Comparison of ENCODE assay signal across 8 cellular contexts in the genomic region with DNA sequence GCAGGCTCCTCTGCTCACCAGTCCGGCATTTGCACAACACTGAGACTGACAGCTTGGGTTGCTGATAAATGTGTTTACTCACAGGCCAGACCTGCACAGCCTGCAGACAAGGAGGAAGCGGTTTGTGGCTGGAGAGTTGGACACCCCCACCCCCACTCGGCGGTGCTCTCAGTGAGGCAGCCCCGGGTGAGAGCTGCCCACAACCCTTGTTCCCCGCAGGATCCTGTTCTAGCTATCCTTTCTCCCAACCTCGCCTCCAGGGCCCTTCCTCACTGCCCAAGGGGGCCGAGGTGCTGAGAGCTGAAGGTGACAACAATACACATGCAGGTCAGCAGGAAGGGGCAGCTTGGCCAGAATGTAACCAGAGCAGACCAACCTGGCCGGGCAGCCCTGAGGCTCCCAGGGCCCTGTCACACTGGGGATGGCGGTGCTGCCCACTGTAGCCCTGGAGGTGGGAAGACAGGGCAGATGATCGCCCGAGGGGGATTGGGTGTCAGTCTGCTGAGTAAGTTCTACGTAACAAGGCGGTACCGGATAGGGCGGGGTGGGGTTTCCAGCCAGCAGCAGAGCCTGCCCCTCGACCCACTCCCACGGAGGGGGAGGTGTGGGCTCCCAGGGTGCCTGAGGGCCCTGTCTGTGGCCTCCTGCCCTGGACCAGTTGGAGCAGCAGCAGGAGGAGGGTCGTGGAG. TPM values are rescaled to one million over a fixed set of nuclear protein-coding genes. Genes with fewer than 3 reads are reported as not detected.
DNase-seq lines count a peak whose midpoint lies in the region; ATAC-seq and TF ChIP-seq lines count a peak whose summit lies in the region.

No MANE protein-coding gene starts in this region.

- 50% methylated on average over 4 of the region's 19 CpGs; no CpG with 5 or more reads in 1 of the 2 donors for WGBS in gastroesophageal sphincter (ENCODE audit: low coverage in 1 of 2), 2 donors
- 29 to 57% (median 41%) methylated on average over 15 to 19 of the region's 19 CpGs for WGBS in spleen, 5 donors

- TF ChIP-seq POLR2A in gastroesophageal sphincter (IDR thresholded peaks at IDR 0.05) (no peak), spleen (IDR thresholded peaks at IDR 0.05) (no peak), uterus (IDR thresholded peaks at IDR 0.05) (no peak)

- DNase-seq in DMS153 treated with DMSO at 0.1 percent for 48 hours (lab: John Stamatoyannopoulos, UW; ENCODE audit: unreplicated experiment) (peak; percentile 5), KBM-7 (peak; percentile 92), spleen (peak; percentile 96), uterus (no peak)
- peak; percentile 62 for DNase-seq in activated CD4-positive, alpha-beta T cell treated with anti-CD3 and anti-CD28 coated beads, Interleukin-2, amount 50 U/mL, for 1 hour

- intact Hi-C loops in spleen (cut with DNase I; ENCODE audit: low total_unique reads): no loop called here
- intact Hi-C loops in uterus (cut with DNase I; ENCODE audit: low total_unique reads): no loop called here

- H3K4me1 ChIP-seq in gastroesophageal sphincter (peaks cover 0 to 26% (median 6%) of the 10 kb centered on the region in 3 donors), spleen (peaks cover 17 to 73% (median 64%) of the 10 kb centered on the region in 6 donors), uterus (peaks cover 0 to 7% of the 10 kb centered on the region in 2 donors)

- in situ Hi-C loops in KBM-7 (cut with MboI; ENCODE audit: low pct_unique_long_range_greater_than_20kb, low sequenced_read_pairs): no loop called here

- peaks cover 0 to 58% of the 10 kb centered on the region in 2 donors for H3K36me3 ChIP-seq in gastroesophageal sphincter
- peaks cover 2 to 56% (median 35%) of the 10 kb centered on the region in 6 donors for H3K36me3 ChIP-seq in spleen
- no peaks in the 10 kb centered on the region for H3K36me3 ChIP-seq in uterus

- ATAC-seq in GM21367 (IDR thresholded peaks at IDR 0.05; ENCODE audit: unreplicated experiment) (peak; percentile 35), gastroesophageal sphincter (peak; percentile 27), HG03457 (IDR thresholded peaks at IDR 0.05; ENCODE audit: unreplicated experiment) (no peak)

- no peaks in the 10 kb centered on the region for H3K9me3 ChIP-seq in gastroesophageal sphincter
- H3K9me3 ChIP-seq in spleen: no peaks in the 10 kb centered on the region
- no peaks in the 10 kb centered on the region for H3K9me3 ChIP-seq in uterus

- no peak overlapping the region for H3K27ac ChIP-seq in gastroesophageal sphincter
- peak overlapping the region; percentile 66 to 98 (median 88) for H3K27ac ChIP-seq in spleen
- no peak overlapping the region for H3K27ac ChIP-seq in uterus

- H3K27me3 ChIP-seq in gastroesophageal sphincter: peaks cover 34% of the 10 kb centered on the region
- H3K27me3 ChIP-seq in spleen (replicated peaks in 1 of 7): peaks cover 0 to 32% (median 7%) of the 10 kb centered on the region in 7 donors
- no peaks in the 10 kb centered on the region for H3K27me3 ChIP-seq in uterus

- no peak overlapping the region for H3K4me3 ChIP-seq in gastroesophageal sphincter
- peak overlapping the region in 4 of 8 donors; percentile 10 to 72 (median 16) for H3K4me3 ChIP-seq in spleen
- H3K4me3 ChIP-seq in uterus: no peak overlapping the region

- no peak for TF ChIP-seq CTCF in gastroesophageal sphincter (IDR thresholded peaks at IDR 0.05)
- peak in 1 of 11 experiments; percentile 10 for TF ChIP-seq CTCF in spleen (IDR thresholded peaks at IDR 0.05 in 8 of 11, conservative IDR thresholded peaks at IDR 0.05 in 3 of 11)
- TF ChIP-seq CTCF in uterus (IDR thresholded peaks at IDR 0.05): no peak

- no peak for TF ChIP-seq EP300 in gastroesophageal sphincter (IDR thresholded peaks at IDR 0.05)

RNA-seq across cellular contexts. Expression of a gene that starts 2.1 kb away (rescaled TPM):
- 1 to 10 TPM; 2.0 to 6.6 (median 3.3) TPM for total RNA-seq in gastroesophageal sphincter
- total RNA-seq in spleen: 100 to 1,000 TPM in 3 of 7 donors, 10 to 100 TPM in 4; 43.3 to 177 (median 99.1) TPM
- polyA plus RNA-seq in spleen: 10 to 100 TPM; 10.1 to 27.2 (median 20.4) TPM
- 1 to 10 TPM in 3 of 4 donors, not detected in 1; 5.1 to 7.6 (median 5.9) TPM for total RNA-seq in uterus

RNA-seq across cellular contexts. Expression of a gene that starts 30.0 kb away (rescaled TPM):
- total RNA-seq in gastroesophageal sphincter (10 to 100 TPM; 35.8 to 47.3 (median 38.8) TPM), spleen (10 to 100 TPM; 40.2 to 61.2 (median 51.9) TPM), uterus (10 to 100 TPM; 26.8 to 61.9 (median 44.4) TPM)
- 100 to 1,000 TPM in 2 of 3 donors, 10 to 100 TPM in 1; 85.2 to 201 (median 132) TPM for polyA plus RNA-seq in spleen

RNA-seq across cellular contexts. Expression of a gene that starts 30.0 kb away (rescaled TPM):
- 10 to 100 TPM; 15.1 to 42.2 (median 25.4) TPM for total RNA-seq in gastroesophageal sphincter
- total RNA-seq in spleen: 10 to 100 TPM; 26.3 to 33.1 (median 29.2) TPM
- 10 to 100 TPM; 43.3 to 50.6 (median 44.7) TPM for polyA plus RNA-seq in spleen
- total RNA-seq in uterus: 10 to 100 TPM; 23.1 to 45.5 (median 30.0) TPM

RNA-seq across cellular contexts. Expression of a gene that starts 41.1 kb away (rescaled TPM):
- 1 to 10 TPM in 2 of 4 donors, under 1 TPM in 2; 0.66 to 2.3 (median 1.4) TPM for total RNA-seq in gastroesophageal sphincter
- 10 to 100 TPM in 1 of 7 donors, 1 to 10 TPM in 6; 1.7 to 10.4 (median 3.4) TPM for total RNA-seq in spleen
- 1 to 10 TPM in 2 of 3 donors, under 1 TPM in 1; 0.76 to 6.3 (median 2.9) TPM for polyA plus RNA-seq in spleen
- total RNA-seq in uterus: 1 to 10 TPM in 1 of 4 donors, under 1 TPM in 2, not detected in 1; 0.21 to 1.3 (median 0.51) TPM

RNA-seq across cellular contexts. Expression of a gene that starts 48.7 kb away (rescaled TPM):
- total RNA-seq in gastroesophageal sphincter (not detected), spleen (under 1 TPM in 3 of 7 donors, not detected in 4; 0.41 to 0.54 (median 0.43) TPM), uterus (not detected)
- under 1 TPM; 0.10 to 0.23 (median 0.13) TPM for polyA plus RNA-seq in spleen

Comparison
In these comparisons a context has a peak if more than half of its experiments do, and no peak if none do; other contexts are left out.
1. DNase-seq: peak in DMS153 treated with DMSO at 0.1 percent for 48 hours (single experiment), KBM-7 (single experiment), activated CD4-positive, alpha-beta T cell treated with anti-CD3 and anti-CD28 coated beads, Interleukin-2, amount 50 U/mL, for 1 hour (single experiment) and spleen (single experiment); none in uterus (0 of 2).
2. H3K27ac ChIP-seq: peak in spleen (8 of 8); none in gastroesophageal sphincter (0 of 4) and uterus (0 of 2).
3. RNA of a gene that starts 2.1 kb away (total RNA-seq): 43.3 to 177 TPM in spleen; 5.1 to 7.6 TPM in uterus and 2.0 to 6.6 TPM in gastroesophageal sphincter; every median in the first group is over 4 times any median in the second.